ENCODE assay signal across 8 cellular contexts in the genomic region with DNA sequence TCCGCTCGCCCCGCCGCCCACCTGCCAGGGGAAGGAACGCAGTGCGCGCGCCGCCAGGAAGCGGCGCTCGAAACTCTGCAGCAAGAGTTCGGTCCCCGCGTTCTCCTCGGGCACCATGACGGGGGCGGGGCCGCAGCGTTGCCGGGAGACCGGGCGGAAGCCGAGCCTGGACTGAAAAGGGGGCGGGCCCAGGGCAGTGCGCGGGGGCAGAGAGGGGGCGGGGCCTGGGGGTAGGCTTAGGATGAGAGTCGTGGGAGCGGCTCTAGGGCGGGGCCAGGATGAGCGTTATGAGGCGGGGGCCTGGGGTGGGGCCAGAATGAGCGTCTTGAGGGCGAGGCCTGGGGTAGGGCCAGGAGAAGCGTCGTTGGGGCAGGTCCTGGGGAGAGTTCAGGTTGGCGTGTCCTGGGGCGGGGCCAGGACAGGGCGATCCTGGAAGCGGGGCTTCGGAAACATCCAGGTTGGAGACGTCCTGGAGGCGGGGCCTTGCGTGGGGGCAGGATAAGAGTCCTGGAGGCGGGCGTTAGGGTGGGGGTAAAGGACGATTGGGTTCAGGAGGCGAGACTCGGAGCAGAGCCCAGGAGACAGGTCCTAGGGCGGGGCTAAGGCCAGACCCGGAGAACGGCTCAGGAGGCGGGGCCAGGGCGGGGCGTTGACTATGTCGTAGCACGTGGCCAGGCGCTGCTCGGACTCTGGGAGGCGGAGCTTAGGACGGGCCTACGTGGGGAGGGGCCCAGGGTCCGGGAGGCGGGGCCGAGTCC. TPM values are rescaled to one million over a fixed set of nuclear protein-coding genes. Genes with fewer than 3 reads are reported as not detected.
A peak's percentile ranks its signal among the peaks of the same experiment; 100 is the strongest.
DNase-seq lines count a peak whose midpoint lies in the region; ATAC-seq and TF ChIP-seq lines count a peak whose summit lies in the region.
"Not testable (repeated sequence)": the region's sequence is repeated elsewhere in the genome, so short reads cannot be mapped to it uniquely, and the experiment has no call there.

No MANE protein-coding gene starts in this region.

- not testable (repeated sequence) for H3K9me3 Mint-ChIP-seq in activated naive CD4-positive, alpha-beta T cell treated with anti-CD3 and anti-CD28 coated beads, Interleukin-2, amount 50 U/mL, for 72 hours

- H3K36me3 Mint-ChIP-seq in activated naive CD4-positive, alpha-beta T cell treated with anti-CD3 and anti-CD28 coated beads, Interleukin-2, amount 50 U/mL, for 72 hours: not testable (repeated sequence)

- peak overlapping the region; percentile 94 to 98 for H3K27ac Mint-ChIP-seq in activated naive CD4-positive, alpha-beta T cell treated with anti-CD3 and anti-CD28 coated beads, Interleukin-2, amount 50 U/mL, for 72 hours

- ATAC-seq in HG02623 (IDR thresholded peaks at IDR 0.05; ENCODE audit: unreplicated experiment) (peak; percentile 87), SK-N-SH treated with all-trans-retinoic acid at 6 μM for 48 hours (peak; percentile 100), omental fat pad (ENCODE audit: low FRiP score) (peak; percentile 100)
- ATAC-seq in activated naive CD4-positive, alpha-beta T cell treated with anti-CD3 and anti-CD28 coated beads, Interleukin-2, amount 50 U/mL, for 72 hours: peak; percentile 98 to 99

- not testable (repeated sequence) for TF ChIP-seq CTCF in omental fat pad (IDR thresholded peaks at IDR 0.05)

- peak; percentile 92 for DNase-seq in GM03348 (ENCODE audit: low spot score)
- peak; percentile 96 for DNase-seq in NCI-H1092 treated with DMSO at 0.1 percent for 48 hours (lab: John Stamatoyannopoulos, UW)
- DNase-seq in activated naive CD4-positive, alpha-beta T cell treated with anti-CD3 and anti-CD28 coated beads, Interleukin-2, amount 50 U/mL, for 72 hours (ENCODE audit: low spot score in 2 of 2): peak; percentile 97 to 98
- peak; percentile 98 for DNase-seq in glomerular visceral epithelial cell (ENCODE audit: extremely low spot score)
- peak; percentile 96 for DNase-seq in omental fat pad (ENCODE audit: low spot score)

- H3K27ac ChIP-seq in temporal lobe (ENCODE audit: low read depth, low read length): peak overlapping the region; percentile 80

RNA-seq across cellular contexts. Expression of gene ZNF195, which starts 43.6 kb away (rescaled TPM):
- 10 to 100 TPM; 23.6 to 37.8 TPM for total RNA-seq in activated naive CD4-positive, alpha-beta T cell treated with anti-CD3 and anti-CD28 coated beads, Interleukin-2, amount 50 U/mL, for 72 hours
- 10 to 100 TPM; 22.4 to 35.3 (median 27.1) TPM for total RNA-seq in omental fat pad
- 48.9 TPM for total RNA-seq in temporal lobe

Comparison
In these comparisons a context has a peak if more than half of its experiments do, and no peak if none do; other contexts are left out.
1. Peak in every context shown above with its lines: DNase-seq, ATAC-seq and H3K27ac ChIP-seq.